Comparison of ENCODE assay signal across 8 cellular contexts in the genomic region with DNA sequence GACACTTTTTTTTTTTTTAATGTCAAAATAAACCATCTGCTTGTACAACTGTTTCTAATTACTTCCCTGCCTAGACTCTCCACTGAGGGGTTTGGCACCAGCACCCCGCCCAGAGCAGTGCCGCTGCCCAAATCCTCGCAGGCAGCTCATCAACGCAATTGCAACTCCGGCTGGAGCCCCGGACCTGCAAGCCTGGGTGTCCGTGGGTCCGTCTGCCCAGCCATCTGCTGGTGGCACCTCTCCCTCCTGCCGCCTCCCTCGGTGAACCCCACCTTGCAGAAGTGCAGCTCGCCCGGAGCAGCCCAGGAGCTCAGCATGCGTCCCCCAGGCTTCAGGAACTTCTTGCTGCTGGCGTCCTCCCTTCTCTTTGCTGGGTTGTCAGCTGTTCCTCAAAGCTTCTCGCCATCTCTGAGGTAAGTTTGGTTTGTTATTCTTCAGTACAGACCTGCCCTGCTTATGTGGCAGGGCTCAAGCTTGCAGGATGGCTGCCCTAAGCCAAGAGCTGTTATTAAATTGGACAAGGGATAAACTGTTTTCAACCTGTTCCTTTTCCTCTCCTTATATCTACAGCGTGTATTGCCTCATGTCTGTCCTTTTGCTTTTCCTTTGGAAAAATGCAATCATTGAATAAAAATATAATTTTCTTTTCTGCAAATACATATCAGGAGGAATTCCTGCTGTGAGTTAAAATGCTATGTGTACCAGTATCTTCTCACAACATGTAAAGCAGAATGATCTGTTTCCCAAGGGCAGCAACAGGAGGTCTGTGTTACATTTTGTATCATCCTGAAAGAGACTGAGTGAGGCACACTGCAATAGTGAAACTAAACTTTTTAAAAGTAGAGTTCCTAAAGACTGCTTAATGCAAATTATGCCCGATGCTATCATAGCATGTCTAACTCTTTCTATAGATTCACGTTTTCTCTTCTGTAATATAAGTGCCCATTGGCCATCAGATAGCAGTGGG. TPM values are rescaled to one million over a fixed set of nuclear protein-coding genes. Genes with fewer than 3 reads are reported as not detected.
DNase-seq lines count a peak whose midpoint lies in the region; ATAC-seq, FAIRE-seq and TF ChIP-seq lines count a peak whose summit lies in the region.

TSS of gene ITGBL1 (plus strand) at position 157 of the 967 bp plus-strand sequence. CDS start at position 316, 159 bp downstream.

- H3K36me3 Mint-ChIP-seq in activated T-helper 1 cell treated with anti-CD3 and anti-CD28 coated beads, Interleukin-12 subunit alpha, Interleukin-12 subunit beta, Interleukin-2, Interleukin-4 antibody, amounts not matched to agents 30 ng/mL and 10 ng/mL and 1 ng/mL, durations not matched to agents 14 hours and 24 hours and 36 hours (ENCODE audit: low read depth) = no peaks in the 10 kb centered on the region

- no peaks in the 10 kb centered on the region for H3K36me3 ChIP-seq in small intestine (ENCODE audit: control insufficient read depth in 2 of 2, insufficient read depth in 2 of 2, low read length in 2 of 2)

- H3K27me3 Mint-ChIP-seq in activated T-helper 1 cell treated with anti-CD3 and anti-CD28 coated beads, Interleukin-12 subunit alpha, Interleukin-12 subunit beta, Interleukin-2, Interleukin-4 antibody, amounts not matched to agents 30 ng/mL and 10 ng/mL and 1 ng/mL, durations not matched to agents 14 hours and 24 hours and 36 hours (ENCODE audit: insufficient read depth) = peaks cover 4% of the 10 kb centered on the region

- WGBS in small intestine, 3 donors = 49 to 66% (median 49%) methylated on average over 18 of the region's 18 CpGs

- ATAC-seq in GM21825 (IDR thresholded peaks at IDR 0.05; ENCODE audit: unreplicated experiment) = peak; percentile 76

- no peaks in the 10 kb centered on the region for H3K9me3 Mint-ChIP-seq in activated T-helper 1 cell treated with anti-CD3 and anti-CD28 coated beads, Interleukin-12 subunit alpha, Interleukin-12 subunit beta, Interleukin-2, Interleukin-4 antibody, amounts not matched to agents 30 ng/mL and 10 ng/mL and 1 ng/mL, durations not matched to agents 14 hours and 24 hours and 36 hours

- TF ChIP-seq CTCF in GM10266 (IDR thresholded peaks at IDR 0.05; ENCODE audit: control insufficient read depth, insufficient read depth, low read depth, missing control alignments) = no peak
- no peak for TF ChIP-seq CTCF in fibroblast of pulmonary artery (IDR thresholded peaks at IDR 0.05; ENCODE audit: low read length, missing control alignments)

- DNase-seq in GM10266 (ENCODE audit: extremely low spot score) (peak; percentile 31), NCI-H69 (lab: John Stamatoyannopoulos, UW) (peak; percentile 9), fibroblast of pulmonary artery (ENCODE audit: low read depth) (peak; percentile 17), small intestine (peak; percentile 2), glomerular visceral epithelial cell (ENCODE audit: extremely low spot score) (no peak), NCI-H2107 (lab: John Stamatoyannopoulos, UW) (no peak)
- no peak for DNase-seq in activated T-helper 1 cell treated with anti-CD3 and anti-CD28 coated beads, Interleukin-12 subunit alpha, Interleukin-12 subunit beta, Interleukin-2, Interleukin-4 antibody, amounts not matched to agents 30 ng/mL and 10 ng/mL and 1 ng/mL, durations not matched to agents 14 hours and 24 hours and 36 hours (ENCODE audit: low spot score)

- no peaks in the 10 kb centered on the region for H3K4me1 ChIP-seq in small intestine (ENCODE audit: control insufficient read depth in 2 of 2, insufficient read depth in 1 of 2, low read depth in 1 of 2, low read length in 1 of 2)

- peaks cover 0 to 2% of the 10 kb centered on the region in 2 donors for H3K27me3 ChIP-seq in small intestine (ENCODE audit: control insufficient read depth in 2 of 2, insufficient read depth in 2 of 2, low read length in 2 of 2)

- intact Hi-C loops in activated T-helper 1 cell treated with anti-CD3 and anti-CD28 coated beads, Interleukin-12 subunit alpha, Interleukin-12 subunit beta, Interleukin-2, Interleukin-4 antibody, amounts not matched to agents 30 ng/mL and 10 ng/mL and 1 ng/mL, durations not matched to agents 14 hours and 24 hours and 36 hours (cut with micrococcal nuclease) = no loop called here

- no peak for FAIRE-seq in small intestine (lab: Jason Lieb, UNC)

- peak within 1 kb of the TSS; percentile 46 for H3K4me3 ChIP-seq in fibroblast of pulmonary artery (replicated peaks; ENCODE audit: low read depth, low read length)
- H3K4me3 ChIP-seq in small intestine (ENCODE audit: low read depth in 1 of 2, low read length in 2 of 2) = peak within 1 kb of the TSS in 1 of 2 donors; percentile 33

- no peak within 1 kb of the TSS for H3K4me3 Mint-ChIP-seq in activated T-helper 1 cell treated with anti-CD3 and anti-CD28 coated beads, Interleukin-12 subunit alpha, Interleukin-12 subunit beta, Interleukin-2, Interleukin-4 antibody, amounts not matched to agents 30 ng/mL and 10 ng/mL and 1 ng/mL, durations not matched to agents 14 hours and 24 hours and 36 hours

- H3K27ac ChIP-seq in small intestine (ENCODE audit: low read depth in 1 of 2, low read length in 1 of 2) = no peak within 1 kb of the TSS

- H3K9me3 ChIP-seq in small intestine (ENCODE audit: control insufficient read depth, low read depth) = no peaks in the 10 kb centered on the region

- H3K27ac Mint-ChIP-seq in activated T-helper 1 cell treated with anti-CD3 and anti-CD28 coated beads, Interleukin-12 subunit alpha, Interleukin-12 subunit beta, Interleukin-2, Interleukin-4 antibody, amounts not matched to agents 30 ng/mL and 10 ng/mL and 1 ng/mL, durations not matched to agents 14 hours and 24 hours and 36 hours = no peak within 1 kb of the TSS

- no peaks in the 10 kb centered on the region for H3K4me1 Mint-ChIP-seq in activated T-helper 1 cell treated with anti-CD3 and anti-CD28 coated beads, Interleukin-12 subunit alpha, Interleukin-12 subunit beta, Interleukin-2, Interleukin-4 antibody, amounts not matched to agents 30 ng/mL and 10 ng/mL and 1 ng/mL, durations not matched to agents 14 hours and 24 hours and 36 hours (ENCODE audit: low read depth)

RNA-seq across cellular contexts. Expression of gene ITGBL1, which starts in this region (rescaled TPM):
- polyA plus RNA-seq in small intestine = under 1 TPM in 1 of 3 donors, not detected in 2; 0.73 TPM
- total RNA-seq in activated T-helper 1 cell treated with anti-CD3 and anti-CD28 coated beads, Interleukin-12 subunit alpha, Interleukin-12 subunit beta, Interleukin-2, Interleukin-4 antibody, amounts not matched to agents 30 ng/mL and 10 ng/mL and 1 ng/mL, durations not matched to agents 14 hours and 24 hours and 36 hours = not detected in 2 replicates

Comparison
In these comparisons a context has a peak if more than half of its experiments do, and no peak if none do; other contexts are left out.
1. Peak in DNase-seq in small intestine; RNA of the gene not detected or under 1 TPM.
2. DNase-seq: peak in GM10266 (single experiment), NCI-H69 (single experiment) and fibroblast of pulmonary artery (single experiment); none in glomerular visceral epithelial cell (single experiment), NCI-H2107 (single experiment) and activated T-helper 1 cell treated with anti-CD3 and anti-CD28 coated beads, Interleukin-12 subunit alpha, Interleukin-12 subunit beta, Interleukin-2, Interleukin-4 antibody, amounts not matched to agents 30 ng/mL and 10 ng/mL and 1 ng/mL, durations not matched to agents 14 hours and 24 hours and 36 hours (single experiment).